In genomic region chr20:44856847-44857448, GRCh38 we compare ENCODE assay signal across 19 cellular contexts. TPM values are rescaled to one million over a fixed set of nuclear protein-coding genes. Genes with fewer than 3 reads are reported as not detected.
DNase-seq lines count a peak whose midpoint lies in the region; ATAC-seq and TF ChIP-seq lines count a peak whose summit lies in the region.
"Had no signal": no experiment of that assay in that cellular context is flagged by ENCODE, and none has a peak within 500 bp of the region (broad histone marks: within the 10 kb centered on the region; RNA-seq: fewer than 3 reads in every experiment).

No MANE protein-coding gene starts in this region.

- H3K4me3 Mint-ChIP-seq in CD14-positive monocyte (no peak overlapping the region), WTC11 (no peak overlapping the region)
- no peak overlapping the region for H3K4me3 Mint-ChIP-seq in activated T-helper 17 cell treated with anti-CD3 and anti-CD28 coated beads, Interleukin-2, amount 50 U/mL, for 72 hours
- H3K4me3 Mint-ChIP-seq: nephron had no signal

- TF ChIP-seq CTCF in CD14-positive monocyte (IDR thresholded peaks at IDR 0.05) (no peak), WTC11 (IDR thresholded peaks at IDR 0.05) (no peak)

- H3K27me3 ChIP-seq in Karpas-422 (ENCODE audit: low read length) = no peaks in the 10 kb centered on the region
- H3K27me3 ChIP-seq: adrenal gland had no signal

- H3K9me3 Mint-ChIP-seq in CD14-positive monocyte (peaks cover 8 to 15% (median 12%) of the 10 kb centered on the region in 7 donors), WTC11 (peaks cover 11% of the 10 kb centered on the region)
- H3K9me3 Mint-ChIP-seq in activated T-helper 17 cell treated with anti-CD3 and anti-CD28 coated beads, Interleukin-2, amount 50 U/mL, for 72 hours = peaks cover 3% of the 10 kb centered on the region
- H3K9me3 Mint-ChIP-seq: activated T-helper 2 cell treated with anti-CD3 and anti-CD28 coated beads, Interferon-gamma antibody, Interleukin-2, Interleukin-4, amounts not matched to agents 10 μg/mL and 5 μg/mL and 100 μg/mL, durations not matched to agents 14 hours and 24 hours and 36 hours had no signal

- H2AFZ ChIP-seq in Karpas-422 (ENCODE audit: low read length) = no peak overlapping the region

- CTCF ChIA-PET in WTC11 (lab: Charles Lee) = interaction anchor here (0.6 to 1.1 kb wide), 4 partner anchors 10 to 173 kb away, joined by 3 read pairs; no protein-coding TSS in a partner anchor

- H3K36me3 ChIP-seq in Karpas-422 (ENCODE audit: insufficient read depth, low read length) = no peaks in the 10 kb centered on the region
- H3K36me3 ChIP-seq: adrenal gland, prostate gland, spleen, thoracic aorta, WERI-Rb-1 had no signal

- peak overlapping the region in 4 of 7 donors; percentile 40 to 62 (median 60) for H3K27ac Mint-ChIP-seq in CD14-positive monocyte
- H3K27ac Mint-ChIP-seq in WTC11 = no peak overlapping the region
- no peak overlapping the region for H3K27ac Mint-ChIP-seq in activated T-helper 17 cell treated with anti-CD3 and anti-CD28 coated beads, Interleukin-2, amount 50 U/mL, for 72 hours
- H3K27ac Mint-ChIP-seq: activated T-helper 2 cell treated with anti-CD3 and anti-CD28 coated beads, Interferon-gamma antibody, Interleukin-2, Interleukin-4, amounts not matched to agents 10 μg/mL and 5 μg/mL and 100 μg/mL, durations not matched to agents 14 hours and 24 hours and 36 hours had no signal

- H3K36me3 Mint-ChIP-seq in CD14-positive monocyte = no peaks in the 10 kb centered on the region
- no peaks in the 10 kb centered on the region for H3K36me3 Mint-ChIP-seq in WTC11
- no peaks in the 10 kb centered on the region for H3K36me3 Mint-ChIP-seq in activated T-helper 17 cell treated with anti-CD3 and anti-CD28 coated beads, Interleukin-2, amount 50 U/mL, for 72 hours (ENCODE audit: low read depth)

- H3K4me3 ChIP-seq in Karpas-422 (ENCODE audit: low read length) = no peak overlapping the region
- H3K4me3 ChIP-seq: adrenal gland, prostate gland, spleen, thoracic aorta had no signal

- ATAC-seq in WTC11 (no peak), HG02970 (IDR thresholded peaks at IDR 0.05; ENCODE audit: low FRiP score, unreplicated experiment) (no peak)
- ATAC-seq in activated T-helper 17 cell treated with anti-CD3 and anti-CD28 coated beads, Interleukin-2, amount 50 U/mL, for 72 hours (replicated peaks) = no peak

- no peak overlapping the region for H3K9ac ChIP-seq in Karpas-422 (ENCODE audit: low read length)

- POLR2A ChIA-PET in WTC11 (lab: Charles Lee) = no interaction called here

- H3K9me2 ChIP-seq in Karpas-422 (replicated peaks; ENCODE audit: insufficient read depth, low read length) = no peaks in the 10 kb centered on the region

- intact Hi-C loops in CD14-positive monocyte (cut with micrococcal nuclease) = no loop called here

- H3K79me2 ChIP-seq in Karpas-422 (ENCODE audit: low read length) = no peaks in the 10 kb centered on the region

- no peak overlapping the region for H3K4me2 ChIP-seq in Karpas-422 (ENCODE audit: low read depth, low read length, poor library complexity, severe bottlenecking)

- H3K4me1 ChIP-seq in Karpas-422 (ENCODE audit: low read length) = peaks cover 4% of the 10 kb centered on the region
- H3K4me1 ChIP-seq: prostate gland, spleen had no signal

- no peaks in the 10 kb centered on the region for H4K20me1 ChIP-seq in Karpas-422 (ENCODE audit: insufficient read depth, low read depth, low read length)

- DNase-seq in A172 (ENCODE audit: low spot score) (peak; percentile 41), CD14-positive monocyte (ENCODE audit: low spot score) (no peak), Karpas-422 (peak; percentile 66), WTC11 (ENCODE audit: low spot score) (no peak), amygdala (lab: John Stamatoyannopoulos, UW) (no peak)
- DNase-seq: adrenal gland, AML-193, caudate nucleus, NCI-H1694 treated with DMSO at 0.1 percent for 48 hours, spleen, SW 1271, WERI-Rb-1 had no signal

- peak overlapping the region; percentile 56; the same call in 1 of the 2 replicates for H3K27ac ChIP-seq in Karpas-422 (ENCODE audit: low read length)
- H3K27ac ChIP-seq: adrenal gland, prostate gland, spleen, WERI-Rb-1 had no signal

- no peaks in the 10 kb centered on the region for H3K4me1 Mint-ChIP-seq in CD14-positive monocyte
- H3K4me1 Mint-ChIP-seq in WTC11 = no peaks in the 10 kb centered on the region
- peaks cover 7% of the 10 kb centered on the region for H3K4me1 Mint-ChIP-seq in activated T-helper 17 cell treated with anti-CD3 and anti-CD28 coated beads, Interleukin-2, amount 50 U/mL, for 72 hours

- peaks cover 1 to 11% (median 3%) of the 10 kb centered on the region in 3 donors for H3K27me3 Mint-ChIP-seq in CD14-positive monocyte (ENCODE audit: low read depth in 3 of 3)
- H3K27me3 Mint-ChIP-seq in WTC11 (ENCODE audit: low read depth) = no peaks in the 10 kb centered on the region
- H3K27me3 Mint-ChIP-seq in activated T-helper 17 cell treated with anti-CD3 and anti-CD28 coated beads, Interleukin-2, amount 50 U/mL, for 72 hours = peaks cover 4% of the 10 kb centered on the region

- 0 out of 2 replicates have a peak, but pooled peaks cover 7% of the 10 kb centered on the region for H3K9me3 ChIP-seq in Karpas-422 (ENCODE audit: low read length)
- H3K9me3 ChIP-seq: adrenal gland, prostate gland, spleen, thoracic aorta had no signal

TF ChIP-seq in WTC11, 78 proteins besides CTCF, POLR2A, EP300 and RAD21:
- no peak for TF ChIP-seq USF1 (CRISPR knock-in tag; IDR thresholded peaks at IDR 0.05)
- no peak for TF ChIP-seq ATF2 (CRISPR knock-in tag; IDR thresholded peaks at IDR 0.05; ENCODE audit: borderline replicate concordance, low read depth)
- TF ChIP-seq NFYB (CRISPR knock-in tag; conservative IDR thresholded peaks at IDR 0.05; ENCODE audit: low read depth) = peak; percentile 14; the same call in 1 of the 2 replicates
- TF ChIP-seq IRF1 (CRISPR knock-in tag; IDR thresholded peaks at IDR 0.05) = no peak
- TF ChIP-seq IRF2 (CRISPR knock-in tag; IDR thresholded peaks at IDR 0.05; ENCODE audit: borderline replicate concordance, low read depth) = no peak
- TF ChIP-seq ZNF512 (CRISPR knock-in tag; IDR thresholded peaks at IDR 0.05; ENCODE audit: borderline replicate concordance) = 0 out of 2 replicates have a peak, but pooled peaks have one; percentile 77
- TF ChIP-seq RORB (CRISPR knock-in tag; IDR thresholded peaks at IDR 0.05) = no peak
- no peak for TF ChIP-seq JAZF1 (CRISPR knock-in tag; IDR thresholded peaks at IDR 0.05)

RNA-seq across cellular contexts. Expression of gene YWHAB, which starts 28.6 kb away (rescaled TPM):
- 101 and 108 TPM in 2 replicates for total RNA-seq in A172 (2014; rRNA removed; shearing (Covaris generic))
- 100 to 1,000 TPM; 504 to 654 TPM for polyA plus RNA-seq in CD14-positive monocyte
- 56.1 and 92.1 TPM in 2 replicates for total RNA-seq in Karpas-422 (2014; rRNA removed; shearing (Covaris generic); ENCODE audit: low replicate concordance)
- total RNA-seq in WTC11 (2021) = 177 to 216 TPM (median 183 TPM) in 3 replicates
- total RNA-seq in activated T-helper 17 cell treated with anti-CD3 and anti-CD28 coated beads, Interleukin-2, amount 50 U/mL, for 72 hours = 100 to 1,000 TPM; 130 to 236 TPM

RNA-seq across cellular contexts. Expression of gene RIMS4, which starts 46.6 kb away (rescaled TPM):
- total RNA-seq in A172 (2014; rRNA removed; shearing (Covaris generic)) = 0.02 TPM in 1 of 2 replicates, not detected in the other
- polyA plus RNA-seq in CD14-positive monocyte = not detected
- not detected in 2 replicates for total RNA-seq in Karpas-422 (2014; rRNA removed; shearing (Covaris generic); ENCODE audit: low replicate concordance)
- 24.8 to 27.4 TPM (median 27.3 TPM) in 3 replicates for total RNA-seq in WTC11 (2021)
- under 1 TPM in 1 of 2 donors, not detected in 1; 0.13 TPM for total RNA-seq in activated T-helper 17 cell treated with anti-CD3 and anti-CD28 coated beads, Interleukin-2, amount 50 U/mL, for 72 hours
- total RNA-seq: activated T-helper 2 cell treated with anti-CD3 and anti-CD28 coated beads, Interferon-gamma antibody, Interleukin-2, Interleukin-4, amounts not matched to agents 10 μg/mL and 5 μg/mL and 100 μg/mL, durations not matched to agents 14 hours and 24 hours and 36 hours; LHCN-M2; spleen had no signal

RNA-seq across cellular contexts. Expression of gene PABPC1L, which starts 52.9 kb away (rescaled TPM):
- total RNA-seq in A172 (2014; rRNA removed; shearing (Covaris generic)) = 6.0 and 9.1 TPM in 2 replicates
- under 1 TPM in 1 of 2 donors, not detected in 1; 0.21 TPM for polyA plus RNA-seq in CD14-positive monocyte
- total RNA-seq in Karpas-422 (2014; rRNA removed; shearing (Covaris generic); ENCODE audit: low replicate concordance) = 68.3 and 81.0 TPM in 2 replicates
- total RNA-seq in WTC11 (2021) = 88.3 to 98.2 TPM (median 90.7 TPM) in 3 replicates
- total RNA-seq in activated T-helper 17 cell treated with anti-CD3 and anti-CD28 coated beads, Interleukin-2, amount 50 U/mL, for 72 hours = 10 to 100 TPM; 49.3 to 85.9 TPM

Comparison
In these comparisons a context has a peak if more than half of its experiments do, and no peak if none do; other contexts are left out.
1. DNase-seq: peak in A172 (single experiment) and Karpas-422 (single experiment); none in CD14-positive monocyte (single experiment), WTC11 (single experiment) and amygdala (0 of 56).
2. H3K27ac Mint-ChIP-seq: peak in CD14-positive monocyte (4 of 7); none in WTC11 (single experiment) and activated T-helper 17 cell treated with anti-CD3 and anti-CD28 coated beads, Interleukin-2, amount 50 U/mL, for 72 hours (single experiment).
3. RNA of gene RIMS4, which starts 46.6 kb away (total RNA-seq): 24.8 to 27.4 TPM in WTC11; 0.13 TPM in activated T-helper 17 cell treated with anti-CD3 and anti-CD28 coated beads, Interleukin-2, amount 50 U/mL, for 72 hours, 0.02 TPM in A172 and not detected in Karpas-422; every median in the first group is over 10 times any median in the second.